ENCODE assay signal across 25 cellular contexts in genomic region chr6:150624199-150624598, GRCh38. TPM values are rescaled to one million over a fixed set of nuclear protein-coding genes. Genes with fewer than 3 reads are reported as not detected.
DNase-seq lines count a peak whose midpoint lies in the region; ATAC-seq and TF ChIP-seq lines count a peak whose summit lies in the region.
"Had no signal": no experiment of that assay in that cellular context is flagged by ENCODE, and none has a peak within 500 bp of the region (broad histone marks: within the 10 kb centered on the region; RNA-seq: fewer than 3 reads in every experiment).

No MANE protein-coding gene starts in this region.

- CTCF ChIA-PET in OCI-LY7 (lab: Charles Lee; ENCODE audit: unreplicated experiment), result no interaction called here

- H3K79me2 ChIP-seq in OCI-LY7 (ENCODE audit: insufficient read depth, low read depth, low read length) (no peaks in the 10 kb centered on the region), GM23338 (replicated peaks; ENCODE audit: insufficient read depth) (no peaks in the 10 kb centered on the region)

- no peaks in the 10 kb centered on the region for H3F3A ChIP-seq in GM23338 (replicated peaks; ENCODE audit: low read depth)

- no peaks in the 10 kb centered on the region for H3K27me3 ChIP-seq in GM23338 (ENCODE audit: insufficient read depth)

- peaks cover 13% of the 10 kb centered on the region for H3K36me3 Mint-ChIP-seq in IgD-negative memory B cell
- H3K36me3 Mint-ChIP-seq in naive B cell, result peaks cover 0 to 8% of the 10 kb centered on the region in 2 donors
- peaks cover 31 to 38% of the 10 kb centered on the region in 2 donors for H3K36me3 Mint-ChIP-seq in stimulated activated naive B cell treated with anti-CD40 and anti-IgM and Interleukin-4, amounts not matched to agents 10 μg/mL and 1 μg/mL and 100 μg/mL, for 72 hours
- H3K36me3 Mint-ChIP-seq in naive thymus-derived CD8-positive, alpha-beta T cell, result no peaks in the 10 kb centered on the region
- H3K36me3 Mint-ChIP-seq in GM23338 (ENCODE audit: low read depth), result no peaks in the 10 kb centered on the region

- DNase-seq in OCI-LY7 (ENCODE audit: low spot score) (peak; percentile 44), naive B cell (no peak), GM23338 (ENCODE audit: low spot score) (no peak)
- DNase-seq in stimulated activated naive B cell treated with anti-CD40 and anti-IgM and Interleukin-4, amounts not matched to agents 10 μg/mL and 1 μg/mL and 100 μg/mL, for 72 hours, result no peak
- no peak for DNase-seq in naive thymus-derived CD8-positive, alpha-beta T cell
- no peak for DNase-seq in activated CD4-positive, alpha-beta T cell treated with anti-CD3 and anti-CD28 coated beads for 48 hours
- DNase-seq: CD4-positive, alpha-beta T cell; COR-L47; DMS53; EL; GDM1; Kasumi-1; MV-4-11; NCI-H1694; NCI-H2029 treated with DMSO at 0.1 percent for 48 hours; NCI-H446 treated with DMSO at 0.1 percent for 48 hours; NCI-H526; NK-92 treated with Interleukin-12 subunit alpha and Interleukin-12 subunit beta, amount 100 ng/mL, for 24 hours; SHP77 treated with DMSO at 0.1 percent for 48 hours had no signal

- ATAC-seq in naive B cell (ENCODE audit: low read depth in 2 of 2) (no peak), HG02678 (IDR thresholded peaks at IDR 0.05; ENCODE audit: unreplicated experiment) (no peak), GM23338 (no peak)
- ATAC-seq in stimulated activated naive B cell treated with anti-CD40 and anti-IgM and Interleukin-4, amounts not matched to agents 10 μg/mL and 1 μg/mL and 100 μg/mL, for 72 hours (replicated peaks), result no peak
- no peak for ATAC-seq in naive thymus-derived CD8-positive, alpha-beta T cell
- ATAC-seq: HCT116, Panc1 had no signal

- intact Hi-C loops in OCI-LY7 (cut with micrococcal nuclease; ENCODE audit: unreplicated experiment), result loop anchor here (5.0 kb wide), 1 partner anchor 98 kb away; no protein-coding TSS in a partner anchor

- peaks cover 2% of the 10 kb centered on the region for H3K27me3 Mint-ChIP-seq in IgD-negative memory B cell
- H3K27me3 Mint-ChIP-seq in naive B cell, result no peaks in the 10 kb centered on the region
- no peaks in the 10 kb centered on the region for H3K27me3 Mint-ChIP-seq in stimulated activated naive B cell treated with anti-CD40 and anti-IgM and Interleukin-4, amounts not matched to agents 10 μg/mL and 1 μg/mL and 100 μg/mL, for 72 hours
- peaks cover 2 to 42% (median 15%) of the 10 kb centered on the region in 5 donors for H3K27me3 Mint-ChIP-seq in naive thymus-derived CD8-positive, alpha-beta T cell
- no peaks in the 10 kb centered on the region for H3K27me3 Mint-ChIP-seq in GM23338 (ENCODE audit: insufficient read depth, low read depth, poor library complexity)
- H3K27me3 Mint-ChIP-seq: CD4-positive, alpha-beta T cell had no signal

- H3K27ac Mint-ChIP-seq in IgD-negative memory B cell (peak overlapping the region; percentile 65 to 99 (median 67)), naive B cell (peak overlapping the region; percentile 99 to 100 (median 100)), GM23338 (no peak overlapping the region)
- peak overlapping the region; percentile 96 for H3K27ac Mint-ChIP-seq in stimulated activated naive B cell treated with anti-CD40 and anti-IgM and Interleukin-4, amounts not matched to agents 10 μg/mL and 1 μg/mL and 100 μg/mL, for 72 hours
- peak overlapping the region in 2 of 10 donors; percentile 1 to 85 for H3K27ac Mint-ChIP-seq in naive thymus-derived CD8-positive, alpha-beta T cell

- no TSS peak for BruUV-seq in OCI-LY7 (replicated peaks; lab: Mats Ljungman, UMichigan)

- peak overlapping the region; percentile 35 for H3K4me3 ChIP-seq in OCI-LY7 (ENCODE audit: low read depth, low read length, poor library complexity, severe bottlenecking)
- H3K4me3 ChIP-seq in GM23338, result no peak overlapping the region
- H3K4me3 ChIP-seq: BLaER1 treated with 17β-estradiol and CSF1 and Interleukin-3, amounts not matched to agents 10 nM and 100 nM; GM12878 had no signal

- H2AFZ ChIP-seq in OCI-LY7 (ENCODE audit: low read length) (peak overlapping the region; percentile 12; the same call in 1 of the 2 replicates), GM23338 (no peak overlapping the region)

- peak overlapping the region; percentile 99 for H3K27ac ChIP-seq in OCI-LY7 (ENCODE audit: low read depth, low read length, poor library complexity, severe bottlenecking)
- H3K27ac ChIP-seq in GM23338 (ENCODE audit: low read depth), result no peak overlapping the region
- H3K27ac ChIP-seq: BLaER1 treated with 17β-estradiol and CSF1 and Interleukin-3, amounts not matched to agents 10 nM and 100 nM had no signal

- H3K4me3 Mint-ChIP-seq in IgD-negative memory B cell (peak overlapping the region in 3 of 4 donors; percentile 10 to 34 (median 30)), naive B cell (peak overlapping the region; percentile 36 to 85 (median 68)), GM23338 (no peak overlapping the region)
- H3K4me3 Mint-ChIP-seq in stimulated activated naive B cell treated with anti-CD40 and anti-IgM and Interleukin-4, amounts not matched to agents 10 μg/mL and 1 μg/mL and 100 μg/mL, for 72 hours, result peak overlapping the region; percentile 26 to 40
- no peak overlapping the region for H3K4me3 Mint-ChIP-seq in naive thymus-derived CD8-positive, alpha-beta T cell
- H3K4me3 Mint-ChIP-seq: CD4-positive, alpha-beta T cell had no signal

- H3K4me2 ChIP-seq in OCI-LY7 (ENCODE audit: low read length) (peak overlapping the region; percentile 73), GM23338 (no peak overlapping the region)

- peaks cover 0 to 2% (median 0%) of the 10 kb centered on the region in 3 donors for H3K9me3 Mint-ChIP-seq in IgD-negative memory B cell
- peaks cover 0 to 2% (median 0%) of the 10 kb centered on the region in 7 donors for H3K9me3 Mint-ChIP-seq in naive B cell
- peaks cover 4 to 7% of the 10 kb centered on the region in 2 donors for H3K9me3 Mint-ChIP-seq in stimulated activated naive B cell treated with anti-CD40 and anti-IgM and Interleukin-4, amounts not matched to agents 10 μg/mL and 1 μg/mL and 100 μg/mL, for 72 hours
- no peaks in the 10 kb centered on the region for H3K9me3 Mint-ChIP-seq in naive thymus-derived CD8-positive, alpha-beta T cell
- H3K9me3 Mint-ChIP-seq in GM23338, result peaks cover 8% of the 10 kb centered on the region; the same call in 1 of the 3 replicates
- H3K9me3 Mint-ChIP-seq: CD4-positive, alpha-beta T cell had no signal

- H3K4me1 ChIP-seq in OCI-LY7 (ENCODE audit: insufficient read depth, low read length, poor library complexity, severe bottlenecking), result peaks cover 94% of the 10 kb centered on the region
- H3K4me1 ChIP-seq in GM23338 (ENCODE audit: insufficient read depth), result no peaks in the 10 kb centered on the region

- TF ChIP-seq CTCF in OCI-LY7 (conservative IDR thresholded peaks at IDR 0.05; ENCODE audit: low read length) (no peak), GM23338 (conservative IDR thresholded peaks at IDR 0.05; ENCODE audit: low read depth in 2 of 2) (no peak)

- H3K9me2 ChIP-seq in OCI-LY7 (ENCODE audit: insufficient read depth, low read length) (no peaks in the 10 kb centered on the region), GM23338 (ENCODE audit: insufficient read depth) (no peaks in the 10 kb centered on the region)

- POLR2A ChIA-PET in OCI-LY7 (lab: Charles Lee), result interaction anchor here (0.6 to 0.7 kb wide), 4 partner anchors 19 to 98 kb away, joined by 3 read pairs; no protein-coding TSS in a partner anchor
- POLR2A ChIA-PET in naive thymus-derived CD8-positive, alpha-beta T cell (lab: Charles Lee), result no interaction called here

- no peaks in the 10 kb centered on the region for H4K20me1 ChIP-seq in OCI-LY7 (ENCODE audit: insufficient read depth, low read length)
- H4K20me1 ChIP-seq in GM23338 (replicated peaks; ENCODE audit: insufficient read depth), result no peaks in the 10 kb centered on the region; the same call in 1 of the 2 replicates

- H3K4me1 Mint-ChIP-seq in IgD-negative memory B cell (peaks cover 32 to 71% (median 57%) of the 10 kb centered on the region in 3 donors), naive B cell (peaks cover 70 to 96% (median 84%) of the 10 kb centered on the region in 3 donors), GM23338 (no peaks in the 10 kb centered on the region)
- H3K4me1 Mint-ChIP-seq in stimulated activated naive B cell treated with anti-CD40 and anti-IgM and Interleukin-4, amounts not matched to agents 10 μg/mL and 1 μg/mL and 100 μg/mL, for 72 hours, result peaks cover 56 to 87% of the 10 kb centered on the region in 2 donors
- H3K4me1 Mint-ChIP-seq in naive thymus-derived CD8-positive, alpha-beta T cell, result peaks cover 0 to 61% (median under 1%) of the 10 kb centered on the region in 4 donors

- H3K36me3 ChIP-seq in OCI-LY7 (ENCODE audit: insufficient read depth, low read length), result no peaks in the 10 kb centered on the region
- H3K36me3 ChIP-seq in GM23338 (ENCODE audit: insufficient read depth), result no peaks in the 10 kb centered on the region

- H3K9me3 ChIP-seq in OCI-LY7 (ENCODE audit: low read length), result no peaks in the 10 kb centered on the region

TF ChIP-seq in GM23338, 12 proteins besides CTCF, POLR2A, EP300 and RAD21 (continues in another document):
- TF ChIP-seq CREB1 (CRISPR knock-in tag; IDR thresholded peaks at IDR 0.05; ENCODE audit: low read depth), result no peak
- no peak for TF ChIP-seq ZNF114 (CRISPR knock-in tag; IDR thresholded peaks at IDR 0.05)
- TF ChIP-seq EZH2 (IDR thresholded peaks at IDR 0.05; ENCODE audit: low read depth, unreplicated experiment), result no peak
- TF ChIP-seq STAT1 (IDR thresholded peaks at IDR 0.05; ENCODE audit: unreplicated experiment), result no peak
- TF ChIP-seq JUNB (IDR thresholded peaks at IDR 0.05; ENCODE audit: unreplicated experiment), result no peak

RNA-seq across cellular contexts. Expression of gene PLEKHG1, which starts 24.5 kb away (rescaled TPM):
- polyA plus RNA-seq in IgD-negative memory B cell (40.2 TPM), naive B cell (ENCODE audit: low read depth in 6 of 6) (10 to 100 TPM; 38.3 to 82.2 (median 50.0) TPM), GM23338 (2016; fragmentation: Nextera tagmentation; extraction: Ambion mirVana) (0.64 and 0.89 TPM in 2 replicates)
- 13.1 and 19.6 TPM in 2 replicates for total RNA-seq in OCI-LY7 (2014; rRNA removed; shearing (Covaris generic))
- 17.9 and 26.3 TPM in 2 replicates for total RNA-seq in OCI-LY7 (2022)
- 1 to 10 TPM; 4.5 to 5.3 TPM for total RNA-seq in naive thymus-derived CD8-positive, alpha-beta T cell
- polyA plus RNA-seq in naive thymus-derived CD8-positive, alpha-beta T cell, result 1 to 10 TPM in 1 of 3 donors, under 1 TPM in 1, not detected in 1; 0.11 to 1.0 TPM
- total RNA-seq in GM23338 (2014; rRNA removed; shearing (Covaris generic)), result 1.0 and 2.5 TPM in 2 replicates

Comparison
In these comparisons a context has a peak if more than half of its experiments do, and no peak if none do; other contexts are left out.
1. H3K4me3 Mint-ChIP-seq: peak in IgD-negative memory B cell (3 of 4), naive B cell (8 of 8) and stimulated activated naive B cell treated with anti-CD40 and anti-IgM and Interleukin-4, amounts not matched to agents 10 μg/mL and 1 μg/mL and 100 μg/mL, for 72 hours (2 of 2); none in naive thymus-derived CD8-positive, alpha-beta T cell (0 of 10) and GM23338 (single experiment).
2. RNA of gene PLEKHG1, which starts 24.5 kb away (polyA plus RNA-seq): 38.3 to 82.2 TPM in naive B cell and 40.2 TPM in IgD-negative memory B cell (single experiment); 0.64 to 0.89 TPM in GM23338 and 0.11 to 1.0 TPM in naive thymus-derived CD8-positive, alpha-beta T cell; every median in the first group is over 10 times any median in the second.